Comparison of ENCODE assay signal across 8 cellular contexts in genomic region chr7:76314042-76314721, GRCh38. TPM values are rescaled to one million over a fixed set of nuclear protein-coding genes. Genes with fewer than 3 reads are reported as not detected.
A peak's percentile ranks its signal among the peaks of the same experiment; 100 is the strongest.
DNase-seq lines count a peak whose midpoint lies in the region; ATAC-seq, FAIRE-seq and TF ChIP-seq lines count a peak whose summit lies in the region.

No MANE protein-coding gene starts in this region.

- H2BK20ac ChIP-seq in H1 (ENCODE audit: low read length): peak overlapping the region; percentile 93; the same call in 1 of the 2 replicates

- no peak overlapping the region for H3K4ac ChIP-seq in H1 (replicated peaks; ENCODE audit: insufficient read length, low read depth, low read length)

- H4K91ac ChIP-seq in H1 (replicated peaks; ENCODE audit: insufficient read length, low read length): peak overlapping the region; percentile 90

- peak overlapping the region in 1 of 2 experiments; percentile 79; a peak in 3 of 4 replicates for H3K4me2 ChIP-seq in H1 (ENCODE audit: insufficient read depth in 1 of 2, low read depth in 2 of 2, low read length in 2 of 2)

- no peak for TF ChIP-seq EP300 in H1 (IDR thresholded peaks at IDR 0.05; ENCODE audit: borderline replicate concordance in 1 of 2, low read depth in 2 of 2, low read length in 2 of 2)

- DNase-seq in CD4-positive, alpha-beta memory T cell: peak; percentile 92 to 94 (median 93)
- DNase-seq in HuH-7 (ENCODE audit: low spot score) (peak; percentile 93), NOMO-1 treated with DMSO at 0.1 percent for 48 hours (lab: John Stamatoyannopoulos, UW; ENCODE audit: unreplicated experiment) (peak; percentile 100), H1 (ENCODE audit: low read depth in 1 of 2, low spot score in 2 of 2) (peak; percentile 95 to 100), mesothelial cell of epicardium (ENCODE audit: low spot score in 2 of 2, unreplicated experiment in 2 of 2) (peak; percentile 90 to 98)
- DNase-seq in activated CD8-positive, alpha-beta memory T cell treated with anti-CD3 and anti-CD28 coated beads for 48 hours (ENCODE audit: low read depth in 2 of 3, low spot score in 2 of 3): peak; percentile 85 to 98 (median 97)
- DNase-seq in stimulated activated CD8-positive, alpha-beta memory T cell treated with anti-CD3 and anti-CD28 coated beads, Interleukin-4, amount 100 ng/mL, for 1 hour (ENCODE audit: low read depth in 2 of 2, low spot score in 1 of 2): peak; percentile 90 to 94

- peak overlapping the region in 4 of 8 donors; percentile 32 to 72 (median 54) for H3K4me3 Mint-ChIP-seq in CD4-positive, alpha-beta memory T cell
- peak overlapping the region; percentile 41 for H3K4me3 Mint-ChIP-seq in mesothelial cell of epicardium

- no peak for FAIRE-seq in H1 (lab: Jason Lieb, UNC)

- H4K20me1 ChIP-seq in H1 (replicated peaks in 1 of 2; ENCODE audit: control insufficient read depth in 1 of 2, insufficient read depth in 2 of 2, low read length in 2 of 2): no peaks in the 10 kb centered on the region

- peaks cover 15 to 30% (median 21%) of the 10 kb centered on the region in 4 donors for H3K4me1 Mint-ChIP-seq in CD4-positive, alpha-beta memory T cell
- peaks cover 19% of the 10 kb centered on the region for H3K4me1 Mint-ChIP-seq in mesothelial cell of epicardium

- peaks cover 0 to 2% of the 10 kb centered on the region in 2 donors for H3K36me3 Mint-ChIP-seq in CD4-positive, alpha-beta memory T cell
- no peaks in the 10 kb centered on the region for H3K36me3 Mint-ChIP-seq in mesothelial cell of epicardium

- H2BK120ac ChIP-seq in H1 (replicated peaks; ENCODE audit: low read depth, low read length): no peak overlapping the region

- CTCF ChIA-PET in CD4-positive, alpha-beta memory T cell (lab: Charles Lee; ENCODE audit: partially characterized antibody): interaction anchor here (0.5 to 17.2 kb wide), 20 partner anchors 13 to 1765 kb away, joined by 3 to 350 read pairs (median 3); partner anchors contain the start of genes HSPB1 and YWHAG
- CTCF ChIA-PET in H1 (lab: Charles Lee; ENCODE audit: partially characterized antibody): interaction anchor here (0.5 to 20.9 kb wide), 41 partner anchors 8 to 285 kb away, joined by 3 to 426 read pairs (median 4); partner anchors contain the start of genes HSPB1, MDH2, SRRM3 and STYXL1

- intact Hi-C loops in CD4-positive, alpha-beta memory T cell (cut with micrococcal nuclease): loop anchor here (1.0 kb wide), 5 partner anchors 12 to 136 kb away; partner anchors contain the start of genes HSPB1 and SRRM3

- H3K4me1 ChIP-seq in CD4-positive, alpha-beta memory T cell (ENCODE audit: insufficient read depth, low read length): peaks cover 20% of the 10 kb centered on the region
- H3K4me1 ChIP-seq in H1 (replicated peaks in 1 of 4; ENCODE audit: control insufficient read depth in 3 of 4, insufficient read depth in 4 of 4, low read length in 3 of 4): peaks cover 0 to 14% (median 7%) of the 10 kb centered on the region in 4 experiments; a peak in 6 of 7 replicates

- peak; percentile 99 to 100 for TF ChIP-seq RAD21 in H1 (IDR thresholded peaks at IDR 0.05 in 1 of 2, conservative IDR thresholded peaks at IDR 0.05 in 1 of 2; ENCODE audit: low read depth in 2 of 2, low read length in 2 of 2)

- H3K9me3 ChIP-seq in CD4-positive, alpha-beta memory T cell (ENCODE audit: control insufficient read depth in 1 of 2, low read length in 2 of 2): no peaks in the 10 kb centered on the region
- no peaks in the 10 kb centered on the region; a peak in 1 of 4 replicates for H3K9me3 ChIP-seq in H1 (ENCODE audit: insufficient read depth in 2 of 2, low read depth in 1 of 2, low read length in 1 of 2)

- no peaks in the 10 kb centered on the region for H3K27me3 Mint-ChIP-seq in CD4-positive, alpha-beta memory T cell
- H3K27me3 Mint-ChIP-seq in mesothelial cell of epicardium (ENCODE audit: low read depth): no peaks in the 10 kb centered on the region

- peak; percentile 34 for ATAC-seq in GM21367 (IDR thresholded peaks at IDR 0.05; ENCODE audit: unreplicated experiment)

- H3K18ac ChIP-seq in H1 (ENCODE audit: extremely low read depth, low read length): peak overlapping the region; percentile 71; the same call in 1 of the 2 replicates

- peak overlapping the region; percentile 40; the same call in 1 of the 2 replicates for H2BK15ac ChIP-seq in H1 (ENCODE audit: low read length)

- H3K79me2 ChIP-seq in H1 (ENCODE audit: control insufficient read depth in 1 of 2, insufficient read depth in 2 of 2, low read length in 2 of 2): no peaks in the 10 kb centered on the region

- no peaks in the 10 kb centered on the region for H3K36me3 ChIP-seq in CD4-positive, alpha-beta memory T cell (ENCODE audit: insufficient read depth, low read length)
- no peaks in the 10 kb centered on the region for H3K36me3 ChIP-seq in H1 (ENCODE audit: control insufficient read depth in 2 of 4, insufficient read depth in 4 of 4, low read length in 3 of 4)

- H3K27me3 ChIP-seq in CD4-positive, alpha-beta memory T cell (ENCODE audit: insufficient read depth, low read length): no peaks in the 10 kb centered on the region
- no peaks in the 10 kb centered on the region for H3K27me3 ChIP-seq in H1 (replicated peaks in 1 of 4; ENCODE audit: control insufficient read depth in 3 of 4, extremely low read depth in 1 of 4, insufficient read depth in 3 of 4, low read length in 3 of 4)

- no peak overlapping the region for H2BK5ac ChIP-seq in H1 (ENCODE audit: low read depth, low read length)

- no peak overlapping the region for H3K14ac ChIP-seq in H1 (ENCODE audit: insufficient read length)

- no peak overlapping the region for H3K23ac ChIP-seq in H1 (ENCODE audit: insufficient read length)

- H3K56ac ChIP-seq in H1 (replicated peaks; ENCODE audit: insufficient read length, low read depth, low read length): no peak overlapping the region

- WGBS in H1 (ENCODE audit: extremely low coverage in 1 of 2, insufficient coverage in 1 of 2, insufficient read length in 1 of 2, insufficient replicate concordance in 2 of 2, low coverage in 1 of 2, low lambda C conversion rate in 2 of 2, missing lambda C conversion rate in 1 of 2), 2 experiments: 10% methylated on average over 14 of the region's 15 CpGs; no CpG with 5 or more reads in 1 of the 2 experiments

- peak overlapping the region in 3 of 7 donors; percentile 41 to 86 (median 77) for H3K27ac Mint-ChIP-seq in CD4-positive, alpha-beta memory T cell
- H3K27ac Mint-ChIP-seq in mesothelial cell of epicardium: peak overlapping the region; percentile 56

- H4K8ac ChIP-seq in H1 (ENCODE audit: extremely low read depth, insufficient read depth, low read length): peak overlapping the region; percentile 92; the same call in 1 of the 2 replicates

- H2BK12ac ChIP-seq in H1 (ENCODE audit: low read depth, low read length): peak overlapping the region; percentile 87; the same call in 1 of the 2 replicates

- peaks cover 4% of the 10 kb centered on the region; the same call in 1 of the 2 replicates for H3K23me2 ChIP-seq in H1 (ENCODE audit: low read depth, low read length)

- TF ChIP-seq CTCF in H1 (IDR thresholded peaks at IDR 0.05; ENCODE audit: control extremely low read depth in 1 of 3, insufficient read depth in 1 of 3, low read depth in 1 of 3, low read length in 3 of 3): peak; percentile 99 to 100 (median 100)
- peak; percentile 94 for TF ChIP-seq CTCF in mesothelial cell of epicardium (IDR thresholded peaks at IDR 0.05; ENCODE audit: unreplicated experiment)

- H3K4me3 ChIP-seq in CD4-positive, alpha-beta memory T cell (ENCODE audit: low read length in 2 of 2): no peak overlapping the region
- H3K4me3 ChIP-seq in H1 (ENCODE audit: extremely low read depth in 1 of 4, insufficient read depth in 2 of 4, low read depth in 3 of 4, low read length in 4 of 4): peak overlapping the region in 3 of 4 experiments; percentile 34 to 62 (median 49); a peak in 5 of 8 replicates

- no peak overlapping the region; a peak in 1 of 7 replicates for H3K9ac ChIP-seq in H1 (replicated peaks in 1 of 4; ENCODE audit: extremely low read depth in 1 of 4, low read depth in 3 of 4, low read length in 3 of 4)

- H3K27ac ChIP-seq in CD4-positive, alpha-beta memory T cell (ENCODE audit: low read depth, low read length): no peak overlapping the region
- no peak overlapping the region for H3K27ac ChIP-seq in H1 (ENCODE audit: low read depth, low read length)

- H4K5ac ChIP-seq in H1 (ENCODE audit: insufficient read length, low read depth, low read length): peak overlapping the region; percentile 69

- H2AK5ac ChIP-seq in H1 (ENCODE audit: low read depth, low read length): no peak overlapping the region

- no peaks in the 10 kb centered on the region for H3K9me3 Mint-ChIP-seq in CD4-positive, alpha-beta memory T cell
- no peaks in the 10 kb centered on the region for H3K9me3 Mint-ChIP-seq in mesothelial cell of epicardium

- H2AFZ ChIP-seq in H1 (ENCODE audit: low read length): peak overlapping the region; percentile 60

- POLR2A ChIA-PET in CD4-positive, alpha-beta memory T cell (lab: Charles Lee; ENCODE audit: partially characterized antibody): interaction anchor here (1.0 to 1.5 kb wide), 6 partner anchors 11 to 136 kb away, joined by 4 to 9 read pairs (median 6); partner anchors contain the start of genes HSPB1 and YWHAG
- POLR2A ChIA-PET in H1 (lab: Charles Lee; ENCODE audit: partially characterized antibody): interaction anchor here (0.7 to 2.9 kb wide), 15 partner anchors 9 to 114 kb away, joined by 3 to 14 read pairs (median 4); partner anchors contain the start of gene HSPB1

- H3K79me1 ChIP-seq in H1 (ENCODE audit: low read depth, low read length): no peaks in the 10 kb centered on the region

- no peak for TF ChIP-seq POLR2A in H1 (IDR thresholded peaks at IDR 0.05; ENCODE audit: control extremely low read depth in 1 of 2, low read depth in 2 of 2, low read length in 2 of 2)

RNA-seq across cellular contexts. Expression of gene HSPB1, which starts 11.7 kb away (rescaled TPM):
- 10 to 100 TPM; 41.9 to 43.1 TPM for total RNA-seq in CD4-positive, alpha-beta memory T cell
- polyA plus RNA-seq in CD4-positive, alpha-beta memory T cell: 100 to 1,000 TPM in 1 of 2 donors, 10 to 100 TPM in 1; 49.7 to 111 TPM
- 165 and 194 TPM in 2 replicates for total RNA-seq in H1 (2021; fragmentation: NEBNext Ultra II Directional; extraction: Animal tissue kit (Norgen Biotek cat#: 25700))
- 254 and 440 TPM in 2 replicates for polyA plus RNA-seq in H1 (2011; rRNA removed)
- 140 TPM for polyA plus RNA-seq in H1 (2011; cell fraction: cytosol; rRNA removed)
- 158 TPM for polyA plus RNA-seq in H1 (2011; cell fraction: nucleus; rRNA removed)
- polyA plus RNA-seq in H1 (2012, experiment 1 of 2): 103 to 239 TPM (median 205 TPM) in 4 replicates
- polyA plus RNA-seq in H1 (2012, experiment 2 of 2): 130 TPM
- polyA plus RNA-seq in H1 (2013, experiment 1 of 2): 200 TPM
- 202 TPM for polyA plus RNA-seq in H1 (2013, experiment 2 of 2)
- 12.2 and 16.7 TPM in 2 replicates for polyA minus RNA-seq in H1 (2011; rRNA and poly(A)+ RNA removed)
- polyA minus RNA-seq in H1 (2011; cell fraction: cytosol; rRNA and poly(A)+ RNA removed): 52.6 TPM
- 46.7 TPM for polyA minus RNA-seq in H1 (2011; cell fraction: nucleus; rRNA and poly(A)+ RNA removed)
- 235 to 241 TPM (median 239 TPM) in 3 replicates for total RNA-seq in mesothelial cell of epicardium

RNA-seq across cellular contexts. Expression of gene YWHAG, which starts 44.6 kb away (rescaled TPM):
- total RNA-seq in CD4-positive, alpha-beta memory T cell: 10 to 100 TPM; 51.6 to 54.3 TPM
- polyA plus RNA-seq in CD4-positive, alpha-beta memory T cell: 1 to 10 TPM in 1 of 2 donors, under 1 TPM in 1; 0.94 to 2.4 TPM
- total RNA-seq in H1 (2021; fragmentation: NEBNext Ultra II Directional; extraction: Animal tissue kit (Norgen Biotek cat#: 25700)): 241 and 244 TPM in 2 replicates
- 57.2 and 62.9 TPM in 2 replicates for polyA plus RNA-seq in H1 (2011; rRNA removed)
- 78.4 TPM for polyA plus RNA-seq in H1 (2011; cell fraction: cytosol; rRNA removed)
- polyA plus RNA-seq in H1 (2011; cell fraction: nucleus; rRNA removed): 44.9 TPM
- polyA plus RNA-seq in H1 (2012, experiment 1 of 2): 133 to 194 TPM (median 144 TPM) in 4 replicates
- polyA plus RNA-seq in H1 (2012, experiment 2 of 2): 49.5 TPM
- polyA plus RNA-seq in H1 (2013, experiment 1 of 2): 120 TPM
- 119 TPM for polyA plus RNA-seq in H1 (2013, experiment 2 of 2)
- polyA minus RNA-seq in H1 (2011; rRNA and poly(A)+ RNA removed): 96.5 and 98.8 TPM in 2 replicates
- polyA minus RNA-seq in H1 (2011; cell fraction: cytosol; rRNA and poly(A)+ RNA removed): 105 TPM
- polyA minus RNA-seq in H1 (2011; cell fraction: nucleus; rRNA and poly(A)+ RNA removed): 54.5 TPM
- 144 to 145 TPM (median 145 TPM) in 3 replicates for total RNA-seq in mesothelial cell of epicardium

Comparison
In these comparisons a context has a peak if more than half of its experiments do, and no peak if none do; other contexts are left out.
1. H3K4me3 ChIP-seq: peak in H1 (3 of 4); none in CD4-positive, alpha-beta memory T cell (0 of 2).
2. Peak in every context shown above with its lines, with median percentiles within 50 percentile points of each other: DNase-seq.